Comparison of ENCODE assay signal across 1 cellular context in the genomic region with DNA sequence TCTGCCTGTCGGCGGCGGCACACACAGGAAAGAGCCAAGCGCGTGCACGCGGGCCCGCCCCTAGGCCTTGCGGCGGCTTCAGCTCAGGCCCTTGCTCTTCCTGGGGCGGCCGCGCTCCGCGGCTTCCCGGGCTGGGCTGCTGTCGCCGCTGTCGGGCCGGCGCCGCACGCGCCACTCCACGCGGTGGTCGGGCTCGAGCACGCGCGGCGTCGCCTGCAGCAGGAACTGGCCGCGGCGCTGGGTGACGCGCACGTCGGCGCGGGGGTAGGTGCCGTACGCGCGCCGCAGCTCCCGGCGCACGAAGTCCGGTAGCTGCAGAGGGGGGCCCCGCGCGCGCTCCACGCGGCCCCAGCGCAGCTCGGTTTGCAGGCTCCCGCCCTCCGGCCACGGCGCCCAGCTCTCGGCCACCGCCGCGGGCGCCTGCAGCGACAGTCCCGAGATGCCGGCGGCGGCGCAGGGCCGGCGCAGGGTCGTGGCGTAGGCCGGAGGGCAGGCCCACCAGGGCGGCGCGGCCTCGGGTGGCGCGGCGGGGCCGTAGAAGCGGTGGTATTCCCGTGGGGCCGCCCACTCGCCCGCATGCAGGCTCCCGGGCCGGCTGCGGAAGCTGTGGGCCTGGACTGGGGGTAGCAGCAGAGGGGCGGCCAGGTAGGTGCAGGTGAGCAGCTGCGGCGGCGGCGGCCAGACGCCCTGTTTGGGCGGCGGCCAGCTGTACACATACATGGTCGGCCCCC.
TF ChIP-seq lines count a peak whose summit lies in the region.

No MANE protein-coding gene starts in this region.

TF ChIP-seq in HEK293, 187 proteins besides CTCF, POLR2A, EP300 and RAD21 (continued from another document):
- TF ChIP-seq, protein P1, sequence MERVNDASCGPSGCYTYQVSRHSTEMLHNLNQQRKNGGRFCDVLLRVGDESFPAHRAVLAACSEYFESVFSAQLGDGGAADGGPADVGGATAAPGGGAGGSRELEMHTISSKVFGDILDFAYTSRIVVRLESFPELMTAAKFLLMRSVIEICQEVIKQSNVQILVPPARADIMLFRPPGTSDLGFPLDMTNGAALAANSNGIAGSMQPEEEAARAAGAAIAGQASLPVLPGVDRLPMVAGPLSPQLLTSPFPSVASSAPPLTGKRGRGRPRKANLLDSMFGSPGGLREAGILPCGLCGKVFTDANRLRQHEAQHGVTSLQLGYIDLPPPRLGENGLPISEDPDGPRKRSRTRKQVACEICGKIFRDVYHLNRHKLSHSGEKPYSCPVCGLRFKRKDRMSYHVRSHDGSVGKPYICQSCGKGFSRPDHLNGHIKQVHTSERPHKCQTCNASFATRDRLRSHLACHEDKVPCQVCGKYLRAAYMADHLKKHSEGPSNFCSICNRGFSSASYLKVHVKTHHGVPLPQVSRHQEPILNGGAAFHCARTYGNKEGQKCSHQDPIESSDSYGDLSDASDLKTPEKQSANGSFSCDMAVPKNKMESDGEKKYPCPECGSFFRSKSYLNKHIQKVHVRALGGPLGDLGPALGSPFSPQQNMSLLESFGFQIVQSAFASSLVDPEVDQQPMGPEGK (tag by site-specific recombination; IDR thresholded peaks at IDR 0.05) = peak; percentile 56; the same call in 1 of the 2 replicates
- 0 out of 2 replicates have a peak, but pooled peaks have one; percentile 22 for TF ChIP-seq ZNF449 (tag by site-specific recombination; IDR thresholded peaks at IDR 0.05)
- TF ChIP-seq ZBTB7A (tag by site-specific recombination; IDR thresholded peaks at IDR 0.05; ENCODE audit: low read depth) = no peak
- TF ChIP-seq, protein P2, sequence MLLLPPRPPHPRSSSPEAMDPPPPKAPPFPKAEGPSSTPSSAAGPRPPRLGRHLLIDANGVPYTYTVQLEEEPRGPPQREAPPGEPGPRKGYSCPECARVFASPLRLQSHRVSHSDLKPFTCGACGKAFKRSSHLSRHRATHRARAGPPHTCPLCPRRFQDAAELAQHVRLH (tag by site-specific recombination; IDR thresholded peaks at IDR 0.05) = no peak
- TF ChIP-seq, protein P3, sequence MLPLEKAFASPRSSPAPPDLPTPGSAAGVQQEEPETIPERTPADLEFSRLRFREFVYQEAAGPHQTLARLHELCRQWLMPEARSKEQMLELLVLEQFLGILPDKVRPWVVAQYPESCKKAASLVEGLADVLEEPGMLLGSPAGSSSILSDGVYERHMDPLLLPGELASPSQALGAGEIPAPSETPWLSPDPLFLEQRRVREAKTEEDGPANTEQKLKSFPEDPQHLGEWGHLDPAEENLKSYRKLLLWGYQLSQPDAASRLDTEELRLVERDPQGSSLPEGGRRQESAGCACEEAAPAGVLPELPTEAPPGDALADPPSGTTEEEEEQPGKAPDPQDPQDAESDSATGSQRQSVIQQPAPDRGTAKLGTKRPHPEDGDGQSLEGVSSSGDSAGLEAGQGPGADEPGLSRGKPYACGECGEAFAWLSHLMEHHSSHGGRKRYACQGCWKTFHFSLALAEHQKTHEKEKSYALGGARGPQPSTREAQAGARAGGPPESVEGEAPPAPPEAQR (tag by site-specific recombination; IDR thresholded peaks at IDR 0.05) = no peak
- TF ChIP-seq, protein P4, sequence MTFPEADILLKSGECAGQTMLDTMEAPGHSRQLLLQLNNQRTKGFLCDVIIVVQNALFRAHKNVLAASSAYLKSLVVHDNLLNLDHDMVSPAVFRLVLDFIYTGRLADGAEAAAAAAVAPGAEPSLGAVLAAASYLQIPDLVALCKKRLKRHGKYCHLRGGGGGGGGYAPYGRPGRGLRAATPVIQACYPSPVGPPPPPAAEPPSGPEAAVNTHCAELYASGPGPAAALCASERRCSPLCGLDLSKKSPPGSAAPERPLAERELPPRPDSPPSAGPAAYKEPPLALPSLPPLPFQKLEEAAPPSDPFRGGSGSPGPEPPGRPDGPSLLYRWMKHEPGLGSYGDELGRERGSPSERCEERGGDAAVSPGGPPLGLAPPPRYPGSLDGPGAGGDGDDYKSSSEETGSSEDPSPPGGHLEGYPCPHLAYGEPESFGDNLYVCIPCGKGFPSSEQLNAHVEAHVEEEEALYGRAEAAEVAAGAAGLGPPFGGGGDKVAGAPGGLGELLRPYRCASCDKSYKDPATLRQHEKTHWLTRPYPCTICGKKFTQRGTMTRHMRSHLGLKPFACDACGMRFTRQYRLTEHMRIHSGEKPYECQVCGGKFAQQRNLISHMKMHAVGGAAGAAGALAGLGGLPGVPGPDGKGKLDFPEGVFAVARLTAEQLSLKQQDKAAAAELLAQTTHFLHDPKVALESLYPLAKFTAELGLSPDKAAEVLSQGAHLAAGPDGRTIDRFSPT (tag by site-specific recombination; IDR thresholded peaks at IDR 0.05) = no peak
- no peak for TF ChIP-seq ZNF121 (tag by site-specific recombination; IDR thresholded peaks at IDR 0.05)
- TF ChIP-seq KLF9 (tag by site-specific recombination; IDR thresholded peaks at IDR 0.05; ENCODE audit: low read depth) = peak; percentile 24; the same call in 1 of the 2 replicates
- TF ChIP-seq ZIC2 (tag by site-specific recombination; IDR thresholded peaks at IDR 0.05) = peak; percentile 55
- TF ChIP-seq ZNF76 (tag by site-specific recombination; IDR thresholded peaks at IDR 0.05; ENCODE audit: borderline replicate concordance, low read depth) = 0 out of 2 replicates have a peak, but pooled peaks have one; percentile 1
- TF ChIP-seq ZBTB20 (tag by site-specific recombination; IDR thresholded peaks at IDR 0.05) = peak; percentile 88
- no peak for TF ChIP-seq SCRT2 (tag by site-specific recombination; IDR thresholded peaks at IDR 0.05)
- peak; percentile 72 for TF ChIP-seq ZBTB44 (tag by site-specific recombination; IDR thresholded peaks at IDR 0.05)
- no peak for TF ChIP-seq ZNF114 (tag by site-specific recombination; IDR thresholded peaks at IDR 0.05)
- TF ChIP-seq ZNF169 (tag by site-specific recombination; IDR thresholded peaks at IDR 0.05) = no peak
- TF ChIP-seq ZBTB21 (tag by site-specific recombination; IDR thresholded peaks at IDR 0.05) = no peak
- TF ChIP-seq ZNF610 (tag by site-specific recombination; IDR thresholded peaks at IDR 0.05; ENCODE audit: borderline replicate concordance) = no peak
- TF ChIP-seq, protein P5, sequence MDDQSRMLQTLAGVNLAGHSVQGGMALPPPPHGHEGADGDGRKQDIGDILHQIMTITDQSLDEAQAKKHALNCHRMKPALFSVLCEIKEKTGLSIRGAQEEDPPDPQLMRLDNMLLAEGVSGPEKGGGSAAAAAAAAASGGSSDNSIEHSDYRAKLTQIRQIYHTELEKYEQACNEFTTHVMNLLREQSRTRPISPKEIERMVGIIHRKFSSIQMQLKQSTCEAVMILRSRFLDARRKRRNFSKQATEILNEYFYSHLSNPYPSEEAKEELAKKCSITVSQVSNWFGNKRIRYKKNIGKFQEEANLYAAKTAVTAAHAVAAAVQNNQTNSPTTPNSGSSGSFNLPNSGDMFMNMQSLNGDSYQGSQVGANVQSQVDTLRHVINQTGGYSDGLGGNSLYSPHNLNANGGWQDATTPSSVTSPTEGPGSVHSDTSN (CRISPR knock-in tag; IDR thresholded peaks at IDR 0.05) = peak; percentile 83; the same call in 1 of the 2 replicates
- TF ChIP-seq ZNF596 (tag by site-specific recombination; IDR thresholded peaks at IDR 0.05) = 0 out of 2 replicates have a peak, but pooled peaks have one; percentile 12
- TF ChIP-seq KLF10 (tag by site-specific recombination; IDR thresholded peaks at IDR 0.05) = 0 out of 2 replicates have a peak, but pooled peaks have one; percentile 11
- 0 out of 2 replicates have a peak, but pooled peaks have one; percentile 35 for TF ChIP-seq YY2 (tag by site-specific recombination; IDR thresholded peaks at IDR 0.05)
- peak; percentile 17; the same call in 1 of the 2 replicates for TF ChIP-seq ZBTB6 (tag by site-specific recombination; IDR thresholded peaks at IDR 0.05)
- TF ChIP-seq SP3 (tag by site-specific recombination; IDR thresholded peaks at IDR 0.05) = peak; percentile 15; the same call in 1 of the 2 replicates
- TF ChIP-seq BCL11A (tag by site-specific recombination; IDR thresholded peaks at IDR 0.05; ENCODE audit: low read depth) = no peak
- no peak for TF ChIP-seq ZNF354C (tag by site-specific recombination; IDR thresholded peaks at IDR 0.05; ENCODE audit: borderline replicate concordance, low read depth)
- TF ChIP-seq KLF16 (tag by site-specific recombination; IDR thresholded peaks at IDR 0.05) = peak; percentile 43
- peak; percentile 79 for TF ChIP-seq ZNF561 (tag by site-specific recombination; IDR thresholded peaks at IDR 0.05; ENCODE audit: borderline replicate concordance)
- TF ChIP-seq PRDM1 (tag by site-specific recombination; IDR thresholded peaks at IDR 0.05) = no peak
- TF ChIP-seq GLIS1 (tag by site-specific recombination; IDR thresholded peaks at IDR 0.05) = peak; percentile 91
- TF ChIP-seq ZNF404 (tag by site-specific recombination; IDR thresholded peaks at IDR 0.05) = no peak
- TF ChIP-seq ZBTB26 (tag by site-specific recombination; optimal IDR thresholded peaks at IDR 0.05) = peak; percentile 93
- TF ChIP-seq ZNF530 (tag by site-specific recombination; IDR thresholded peaks at IDR 0.05; ENCODE audit: low read depth) = no peak
- peak; percentile 71 for TF ChIP-seq ZSCAN30 (tag by site-specific recombination; IDR thresholded peaks at IDR 0.05)
